In genomic region chr7:29854257-29854938, GRCh38 we compare ENCODE assay signal across 11 cellular contexts. TPM values are rescaled to one million over a fixed set of nuclear protein-coding genes. Genes with fewer than 3 reads are reported as not detected.
DNase-seq lines count a peak whose midpoint lies in the region; ATAC-seq, FAIRE-seq and TF ChIP-seq lines count a peak whose summit lies in the region.
"Had no signal": no experiment of that assay in that cellular context is flagged by ENCODE, and none has a peak within 500 bp of the region (broad histone marks: within the 10 kb centered on the region; RNA-seq: fewer than 3 reads in every experiment).

No MANE protein-coding gene starts in this region.

- in situ Hi-C loops in HepG2 (cut with HindIII; ENCODE audit: extremely low pct_ligation_motif_present, low pct_unique_long_range_greater_than_20kb), result no loop called here

- H3K36me3 Mint-ChIP-seq in activated naive CD8-positive, alpha-beta T cell treated with anti-CD3 and anti-CD28 coated beads, Interleukin-2, amount 50 U/mL, for 24 hours (ENCODE audit: low read depth), result no peaks in the 10 kb centered on the region
- H3K36me3 Mint-ChIP-seq: natural killer cell treated with Interleukin-12 subunit alpha and Interleukin-12 subunit beta and Interleukin-15 and Interleukin-18, amount 100 ng/mL, for 72 hours had no signal

- no peak overlapping the region for H3K4me3 Mint-ChIP-seq in activated naive CD8-positive, alpha-beta T cell treated with anti-CD3 and anti-CD28 coated beads, Interleukin-2, amount 50 U/mL, for 24 hours
- H3K4me3 Mint-ChIP-seq: natural killer cell treated with Interleukin-12 subunit alpha and Interleukin-12 subunit beta and Interleukin-15 and Interleukin-18, amount 100 ng/mL, for 72 hours; stimulated activated naive CD8-positive, alpha-beta T cell treated with anti-CD3 and anti-CD28 coated beads, Interleukin-15, Interleukin-2, amounts not matched to agents 100 ng/mL and 50 ng/mL, for 24 hours; T-helper 17 cell had no signal

- TF ChIP-seq RAD21 in HepG2 (CRISPR knock-in tag; IDR thresholded peaks at IDR 0.05), result no peak

- peak; percentile 79 for ATAC-seq in HepG2
- no peak for ATAC-seq in right lobe of liver
- ATAC-seq in activated naive CD8-positive, alpha-beta T cell treated with anti-CD3 and anti-CD28 coated beads, Interleukin-2, amount 50 U/mL, for 24 hours, result no peak
- ATAC-seq in HG03196 (IDR thresholded peaks at IDR 0.05; ENCODE audit: unreplicated experiment), result no peak
- ATAC-seq: natural killer cell treated with Interleukin-12 subunit alpha and Interleukin-12 subunit beta and Interleukin-15 and Interleukin-18, amount 100 ng/mL, for 72 hours; T-helper 17 cell had no signal

- H3K27me3 ChIP-seq in HepG2 (ENCODE audit: control insufficient read depth in 1 of 2, insufficient read depth in 2 of 2, low read length in 2 of 2) (peaks cover 3 to 25% of the 10 kb centered on the region in 2 experiments; a peak in 3 of 5 replicates), right lobe of liver (no peaks in the 10 kb centered on the region), thyroid gland (no peaks in the 10 kb centered on the region)

- no peak overlapping the region for H2AFZ ChIP-seq in HepG2 (ENCODE audit: low read length)

- BruUV-seq in HepG2 (replicated peaks; lab: Mats Ljungman, UMichigan), result no TSS peak

- H4K20me1 ChIP-seq in HepG2 (ENCODE audit: insufficient read depth, low read length), result no peaks in the 10 kb centered on the region

- H3K36me3 ChIP-seq in HepG2 (replicated peaks in 1 of 2; ENCODE audit: control insufficient read depth in 1 of 2, insufficient read depth in 2 of 2, low read length in 2 of 2) (no peaks in the 10 kb centered on the region), right lobe of liver (no peaks in the 10 kb centered on the region), thyroid gland (no peaks in the 10 kb centered on the region)

- no peak overlapping the region for H3K27ac Mint-ChIP-seq in activated naive CD8-positive, alpha-beta T cell treated with anti-CD3 and anti-CD28 coated beads, Interleukin-2, amount 50 U/mL, for 24 hours
- H3K27ac Mint-ChIP-seq: natural killer cell treated with Interleukin-12 subunit alpha and Interleukin-12 subunit beta and Interleukin-15 and Interleukin-18, amount 100 ng/mL, for 72 hours; stimulated activated naive CD8-positive, alpha-beta T cell treated with anti-CD3 and anti-CD28 coated beads, Interleukin-15, Interleukin-2, amounts not matched to agents 100 ng/mL and 50 ng/mL, for 24 hours; T-helper 17 cell had no signal

- H3K4me3 ChIP-seq in HepG2 (replicated peaks in 1 of 3; ENCODE audit: insufficient read depth in 1 of 3, low read depth in 2 of 3, low read length in 3 of 3) (no peak overlapping the region), right lobe of liver (no peak overlapping the region), thyroid gland (replicated peaks in 1 of 3) (no peak overlapping the region)

- H3K4me2 ChIP-seq in HepG2 (ENCODE audit: low read depth, low read length), result no peak overlapping the region

- H3K9me3 ChIP-seq in HepG2 (ENCODE audit: low read length), result no peaks in the 10 kb centered on the region
- H3K9me3 ChIP-seq in right lobe of liver, result no peaks in the 10 kb centered on the region
- H3K9me3 ChIP-seq in thyroid gland, result no peaks in the 10 kb centered on the region

- DNase-seq in HepG2 (ENCODE audit: low spot score) (no peak), right lobe of liver (no peak), RPMI7951 (ENCODE audit: low read depth) (peak; percentile 29), iPS-NIHi11 (ENCODE audit: low spot score) (peak; percentile 24), posterior cingulate gyrus (no peak), thyroid gland (no peak)
- DNase-seq in activated naive CD8-positive, alpha-beta T cell treated with anti-CD3 and anti-CD28 coated beads, Interleukin-2, amount 50 U/mL, for 24 hours, result no peak
- DNase-seq: T-helper 17 cell had no signal

- no peaks in the 10 kb centered on the region for H3K79me2 ChIP-seq in HepG2 (ENCODE audit: insufficient read depth, low read length)

- H3K4me1 ChIP-seq in HepG2 (ENCODE audit: insufficient read depth, low read length) (no peaks in the 10 kb centered on the region), right lobe of liver (no peaks in the 10 kb centered on the region), thyroid gland (no peaks in the 10 kb centered on the region)

- H3K4me1 Mint-ChIP-seq in activated naive CD8-positive, alpha-beta T cell treated with anti-CD3 and anti-CD28 coated beads, Interleukin-2, amount 50 U/mL, for 24 hours, result no peaks in the 10 kb centered on the region
- H3K4me1 Mint-ChIP-seq: T-helper 17 cell had no signal

- TF ChIP-seq POLR2A in HepG2 (IDR thresholded peaks at IDR 0.05; ENCODE audit: insufficient read depth in 1 of 2, low read depth in 2 of 2, low read length in 2 of 2) (no peak), right lobe of liver (IDR thresholded peaks at IDR 0.05) (no peak), thyroid gland (IDR thresholded peaks at IDR 0.05) (no peak)

- no peak overlapping the region for H3K27ac ChIP-seq in HepG2 (ENCODE audit: extremely low read length, insufficient read depth, low read length)
- no peak overlapping the region for H3K27ac ChIP-seq in right lobe of liver
- H3K27ac ChIP-seq in thyroid gland, result no peak overlapping the region

- POLR2A ChIA-PET in HepG2 (lab: Yijun Ruan, JAX), result no interaction called here

- CTCF ChIA-PET in HepG2 (lab: Yijun Ruan, JAX; ENCODE audit: low intra/inter-chr PET ratio, low total read pairs), result no interaction called here

- no peak for FAIRE-seq in HepG2 (lab: Jason Lieb, UNC)

- TF ChIP-seq EP300 in HepG2 (IDR thresholded peaks at IDR 0.05; ENCODE audit: low read depth in 2 of 2, low read length in 2 of 2), result no peak
- TF ChIP-seq EP300 in HepG2 (CRISPR knock-in tag; IDR thresholded peaks at IDR 0.05; ENCODE audit: borderline replicate concordance), result no peak

- WGBS in HepG2 (ENCODE audit: low lambda C conversion rate), result under 1% methylated on average over 8 of the region's 8 CpGs
- 50% methylated on average over 6 of the region's 8 CpGs for WGBS in right lobe of liver (ENCODE audit: insufficient coverage, low coverage, low lambda C conversion rate, missing lambda C conversion rate)
- 43 to 56% methylated on average over 8 of the region's 8 CpGs for WGBS in thyroid gland, 2 donors

- TF ChIP-seq CTCF in HepG2 (CRISPR knock-in tag; IDR thresholded peaks at IDR 0.05) (no peak), right lobe of liver (IDR thresholded peaks at IDR 0.05) (no peak), thyroid gland (IDR thresholded peaks at IDR 0.05) (no peak)

- no peak overlapping the region for H3K9ac ChIP-seq in HepG2 (ENCODE audit: insufficient read depth, low read depth, low read length)

- H3K27me3 Mint-ChIP-seq in activated naive CD8-positive, alpha-beta T cell treated with anti-CD3 and anti-CD28 coated beads, Interleukin-2, amount 50 U/mL, for 24 hours, result peaks cover 11% of the 10 kb centered on the region
- H3K27me3 Mint-ChIP-seq: stimulated activated naive CD8-positive, alpha-beta T cell treated with anti-CD3 and anti-CD28 coated beads, Interleukin-15, Interleukin-2, amounts not matched to agents 100 ng/mL and 50 ng/mL, for 24 hours had no signal

- H3K9me3 Mint-ChIP-seq in activated naive CD8-positive, alpha-beta T cell treated with anti-CD3 and anti-CD28 coated beads, Interleukin-2, amount 50 U/mL, for 24 hours, result no peaks in the 10 kb centered on the region
- H3K9me3 Mint-ChIP-seq: natural killer cell treated with Interleukin-12 subunit alpha and Interleukin-12 subunit beta and Interleukin-15 and Interleukin-18, amount 100 ng/mL, for 72 hours; stimulated activated naive CD8-positive, alpha-beta T cell treated with anti-CD3 and anti-CD28 coated beads, Interleukin-15, Interleukin-2, amounts not matched to agents 100 ng/mL and 50 ng/mL, for 24 hours had no signal

- intact Hi-C loops in HepG2 (cut with micrococcal nuclease; ENCODE audit: unreplicated experiment), result no loop called here
- intact Hi-C loops in right lobe of liver (cut with DNase I), result no loop called here
- intact Hi-C loops in posterior cingulate gyrus (cut with DNase I), result no loop called here
- intact Hi-C loops in thyroid gland (cut with DNase I), result no loop called here

RNA-seq across cellular contexts. Expression of gene WIPF3, which starts 48.1 kb away (rescaled TPM):
- total RNA-seq in HepG2 (2016; rRNA removed; fragmentation: Illumina TruSeq; extraction: Trizol) (0.06 TPM in 1 of 2 replicates, not detected in the other), right lobe of liver (1 to 10 TPM in 3 of 6 experiments, under 1 TPM in 3; 0.64 to 4.1 (median 0.93) TPM), thyroid gland (1 to 10 TPM in 2 of 4 donors, under 1 TPM in 2; 0.22 to 1.2 (median 0.70) TPM)
- 0.09 TPM in 1 of 2 replicates, not detected in the other for total RNA-seq in HepG2 (2016; cell fraction: cytosol; rRNA removed; fragmentation: Illumina TruSeq; extraction: Trizol; ENCODE audit: low read depth)
- total RNA-seq in HepG2 (2016; cell fraction: insoluble cytoplasmic fraction; rRNA removed; fragmentation: Illumina TruSeq; extraction: Trizol), result 0.04 TPM in 2 replicates
- total RNA-seq in HepG2 (2016; cell fraction: membrane; rRNA removed; fragmentation: Illumina TruSeq; extraction: Trizol), result 0.07 and 0.09 TPM in 2 replicates
- not detected in 2 replicates for total RNA-seq in HepG2 (2016; cell fraction: nucleus; rRNA removed; fragmentation: Illumina TruSeq; extraction: Trizol)
- 0.01 and 0.03 TPM in 2 replicates for polyA plus RNA-seq in HepG2 (2011; rRNA removed)
- polyA plus RNA-seq in HepG2 (2011; cell fraction: cytosol; rRNA removed), result 0.01 and 0.03 TPM in 2 replicates
- 0.03 TPM in 1 of 2 replicates, not detected in the other for polyA plus RNA-seq in HepG2 (2011; cell fraction: nucleus; rRNA removed)
- not detected in 2 replicates for polyA plus RNA-seq in HepG2 (2012)
- polyA plus RNA-seq in HepG2 (2016; cell fraction: cytosol; fragmentation: Illumina TruSeq; extraction: Trizol; ENCODE audit: low read depth), result 0.16 TPM in 2 replicates
- 0.11 and 0.13 TPM in 2 replicates for polyA plus RNA-seq in HepG2 (2016; cell fraction: insoluble cytoplasmic fraction; fragmentation: Illumina TruSeq; extraction: Trizol; ENCODE audit: low read depth)
- polyA plus RNA-seq in HepG2 (2016; cell fraction: membrane; fragmentation: Illumina TruSeq; extraction: Trizol; ENCODE audit: low read depth), result 0.29 and 0.41 TPM in 2 replicates
- 0.19 and 0.22 TPM in 2 replicates for polyA plus RNA-seq in HepG2 (2016; cell fraction: nucleus; fragmentation: Illumina TruSeq; extraction: Trizol; ENCODE audit: insufficient read depth, low read depth)
- polyA minus RNA-seq in HepG2 (2011; rRNA and poly(A)+ RNA removed; ENCODE audit: low replicate concordance), result 0.04 TPM in 1 of 2 replicates, not detected in the other
- not detected in 2 replicates for polyA minus RNA-seq in HepG2 (2011; cell fraction: cytosol; rRNA and poly(A)+ RNA removed)
- 0.13 TPM in 1 of 2 replicates, not detected in the other for polyA minus RNA-seq in HepG2 (2011; cell fraction: nucleus; rRNA and poly(A)+ RNA removed)
- not detected in 2 replicates for total RNA-seq in RPMI7951 (2014; rRNA removed; shearing (Covaris generic))
- total RNA-seq: natural killer cell treated with Interleukin-12 subunit alpha and Interleukin-12 subunit beta and Interleukin-15 and Interleukin-18, amount 100 ng/mL, for 72 hours had no signal

Comparison
In these comparisons a context has a peak if more than half of its experiments do, and no peak if none do; other contexts are left out.
1. DNase-seq: peak in RPMI7951 (single experiment) and iPS-NIHi11 (single experiment); none in HepG2 (single experiment), right lobe of liver (0 of 3), activated naive CD8-positive, alpha-beta T cell treated with anti-CD3 and anti-CD28 coated beads, Interleukin-2, amount 50 U/mL, for 24 hours (single experiment), posterior cingulate gyrus (0 of 10) and thyroid gland (0 of 2).